Comparison of ENCODE assay signal across 21 cellular contexts in the genomic region with DNA sequence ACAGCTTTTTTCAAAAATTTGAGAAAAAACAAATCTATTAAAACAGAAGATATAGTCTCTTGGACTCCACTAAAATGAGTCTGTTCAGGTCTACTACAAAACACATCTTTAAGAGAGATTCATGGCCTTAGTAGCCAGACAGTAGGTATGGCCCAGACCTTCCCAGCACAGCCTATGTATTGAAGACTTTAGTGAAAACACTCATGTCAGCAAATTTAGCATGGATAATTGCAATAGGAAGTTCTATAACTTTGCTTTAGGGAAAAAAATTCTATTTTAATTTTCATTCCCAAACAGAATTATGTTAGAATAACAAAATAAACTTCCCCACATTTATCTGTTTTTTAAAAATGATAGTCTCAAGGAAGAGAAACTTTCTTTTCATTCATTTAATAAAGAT.
"Had no signal": no experiment of that assay in that cellular context is flagged by ENCODE, and none has a peak within 500 bp of the region (broad histone marks: within the 10 kb centered on the region; RNA-seq: fewer than 3 reads in every experiment).

No MANE protein-coding gene starts in this region.

- H3K4me1 ChIP-seq: esophagus muscularis mucosa, foreskin keratinocyte, gastroesophageal sphincter, heart right ventricle, left lung, lower lobe of right lung had no signal

- H3K36me3 ChIP-seq: esophagus muscularis mucosa, gastroesophageal sphincter, heart right ventricle, left lung, lower lobe of right lung had no signal

- H3K9me3 ChIP-seq: esophagus muscularis mucosa, gastroesophageal sphincter, heart right ventricle, left lung, lower lobe of right lung had no signal

- H3K27me3 ChIP-seq: dorsolateral prefrontal cortex, esophagus muscularis mucosa, foreskin keratinocyte, gastroesophageal sphincter, heart right ventricle, left lung had no signal

- H3K27ac ChIP-seq: coronary artery, dorsolateral prefrontal cortex, esophagus muscularis mucosa, foreskin keratinocyte, gastroesophageal sphincter, heart right ventricle, left lung, lower lobe of right lung had no signal

- ATAC-seq: foreskin keratinocyte; gastroesophageal sphincter; heart right ventricle; left cardiac atrium; left lung; left ventricle myocardium superior; lower lobe of right lung; naive thymus-derived CD4-positive, alpha-beta T cell had no signal

- FAIRE-seq: colon, endothelial cell of umbilical vein, frontal cortex, islet of Langerhans, keratinocyte had no signal

- DNase-seq: dermis blood vessel endothelial cell; dorsolateral prefrontal cortex; effector CD4-positive, alpha-beta T cell; effector memory CD4-positive, alpha-beta T cell; foreskin keratinocyte; heart right ventricle; hippocampal formation; left cardiac atrium; left lung; left ventricle myocardium superior; lower lobe of right lung; mesenchymal stem cell; naive thymus-derived CD4-positive, alpha-beta T cell had no signal

- H3K4me3 ChIP-seq: coronary artery, dorsolateral prefrontal cortex, esophagus muscularis mucosa, gastroesophageal sphincter, heart right ventricle, left lung, lower lobe of right lung had no signal
